In genomic region chr5:8458038-8458383, GRCh38 we compare ENCODE assay signal across 8 cellular contexts.
DNase-seq lines count a peak whose midpoint lies in the region; ATAC-seq and TF ChIP-seq lines count a peak whose summit lies in the region.

No MANE protein-coding gene starts in this region.

- no TSS peak for BruUV-seq in A673 (replicated peaks; lab: Mats Ljungman, UMichigan)

- H3K36me3 Mint-ChIP-seq in CD8-positive, alpha-beta memory T cell, result peaks cover 0 to 3% (median 2%) of the 10 kb centered on the region in 3 donors

- H3K4me1 ChIP-seq in CD8-positive, alpha-beta memory T cell (ENCODE audit: insufficient read depth, low read length), result no peaks in the 10 kb centered on the region
- H3K4me1 ChIP-seq in colonic mucosa (no peaks in the 10 kb centered on the region), A673 (ENCODE audit: insufficient read depth, low read length, poor library complexity, severe bottlenecking) (no peaks in the 10 kb centered on the region), smooth muscle cell (ENCODE audit: low read depth) (no peaks in the 10 kb centered on the region)

- peak overlapping the region; percentile 61 for H3K4me3 ChIP-seq in CD8-positive, alpha-beta memory T cell (ENCODE audit: low read length)
- H3K4me3 ChIP-seq in MG63 (peak overlapping the region; percentile 77), colonic mucosa (peak overlapping the region; percentile 93), A673 (ENCODE audit: low read depth, low read length, poor library complexity, severe bottlenecking) (no peak overlapping the region), smooth muscle cell (no peak overlapping the region)

- H3K4me3 Mint-ChIP-seq in CD8-positive, alpha-beta memory T cell, result peak overlapping the region; percentile 83 to 95 (median 85)

- H2AFZ ChIP-seq in smooth muscle cell (ENCODE audit: low read depth), result no peak overlapping the region

- H3K79me2 ChIP-seq in smooth muscle cell (ENCODE audit: low read depth), result no peaks in the 10 kb centered on the region

- TF ChIP-seq CTCF in colonic mucosa (IDR thresholded peaks at IDR 0.05), result no peak
- TF ChIP-seq CTCF in A673 (conservative IDR thresholded peaks at IDR 0.05; ENCODE audit: low read depth, low read length), result no peak
- no peak for TF ChIP-seq CTCF in smooth muscle cell (IDR thresholded peaks at IDR 0.05; ENCODE audit: borderline replicate concordance, insufficient read depth, poor library complexity, severe bottlenecking)

- peaks cover 17 to 27% (median 23%) of the 10 kb centered on the region in 3 donors for H3K4me1 Mint-ChIP-seq in CD8-positive, alpha-beta memory T cell

- H3K27me3 ChIP-seq in CD8-positive, alpha-beta memory T cell (ENCODE audit: insufficient read depth, low read length, poor library complexity, severe bottlenecking), result no peaks in the 10 kb centered on the region
- H3K27me3 ChIP-seq in MG63 (no peaks in the 10 kb centered on the region), colonic mucosa (no peaks in the 10 kb centered on the region), A673 (replicated peaks; ENCODE audit: insufficient read depth, low read depth, low read length, poor library complexity) (no peaks in the 10 kb centered on the region), smooth muscle cell (ENCODE audit: low read depth) (no peaks in the 10 kb centered on the region)

- ATAC-seq in GM21447 (IDR thresholded peaks at IDR 0.05; ENCODE audit: unreplicated experiment), result peak; percentile 19

- CTCF ChIA-PET in CD8-positive, alpha-beta memory T cell (lab: Charles Lee), result no interaction called here
- CTCF ChIA-PET in A673 (lab: Charles Lee), result no interaction called here

- peak overlapping the region; percentile 72 to 84 for H3K9ac ChIP-seq in colonic mucosa (ENCODE audit: low read depth in 2 of 2, low read length in 2 of 2)
- no peak overlapping the region for H3K9ac ChIP-seq in smooth muscle cell (ENCODE audit: low read depth)

- no peaks in the 10 kb centered on the region for H3F3A ChIP-seq in smooth muscle cell (ENCODE audit: low read depth)

- peak overlapping the region in 6 of 8 donors; percentile 14 to 90 (median 73) for H3K27ac Mint-ChIP-seq in CD8-positive, alpha-beta memory T cell

- DNase-seq in CD8-positive, alpha-beta memory T cell, result peak in 1 of 5 donors; percentile 46
- DNase-seq in MG63, result peak; percentile 27
- DNase-seq in colonic mucosa, result no peak
- DNase-seq in lung microvascular endothelial cell (ENCODE audit: low read depth in 2 of 2), result peak; percentile 31 to 32
- no peak for DNase-seq in GM19240 (ENCODE audit: insufficient read length, low spot score)
- no peak for DNase-seq in A673 (ENCODE audit: low spot score)
- DNase-seq in smooth muscle cell (lab: John Stamatoyannopoulos, UW; ENCODE audit: unreplicated experiment), result no peak

- no peaks in the 10 kb centered on the region for H3K36me3 ChIP-seq in CD8-positive, alpha-beta memory T cell (ENCODE audit: insufficient read depth, low read length)
- H3K36me3 ChIP-seq in MG63 (peaks cover 6% of the 10 kb centered on the region; the same call in 1 of the 2 replicates), colonic mucosa (no peaks in the 10 kb centered on the region), A673 (ENCODE audit: insufficient read depth, low read length, poor library complexity, severe bottlenecking) (no peaks in the 10 kb centered on the region), smooth muscle cell (ENCODE audit: low read depth) (no peaks in the 10 kb centered on the region)

- 96% methylated on average over 21 of the region's 22 CpGs for WGBS in smooth muscle cell (ENCODE audit: low lambda C conversion rate)

- intact Hi-C loops in colonic mucosa (cut with DNase I) (no loop called here), A673 (cut with micrococcal nuclease; ENCODE audit: unreplicated experiment) (no loop called here)

- POLR2A ChIA-PET in CD8-positive, alpha-beta memory T cell (lab: Charles Lee), result no interaction called here
- POLR2A ChIA-PET in A673 (lab: Charles Lee; ENCODE audit: low non-redundant PET), result no interaction called here

- H3K27ac ChIP-seq in CD8-positive, alpha-beta memory T cell (ENCODE audit: low read depth, low read length), result peak overlapping the region; percentile 39
- H3K27ac ChIP-seq in colonic mucosa (peak overlapping the region; percentile 71), A673 (ENCODE audit: low read depth, low read length, poor library complexity, severe bottlenecking) (no peak overlapping the region), smooth muscle cell (ENCODE audit: low read depth) (no peak overlapping the region)

- no peak overlapping the region for H3K4me2 ChIP-seq in smooth muscle cell

- H3K27me3 Mint-ChIP-seq in CD8-positive, alpha-beta memory T cell, result no peaks in the 10 kb centered on the region

- H3K9me3 ChIP-seq in CD8-positive, alpha-beta memory T cell (ENCODE audit: low read length), result no peaks in the 10 kb centered on the region
- no peaks in the 10 kb centered on the region; the same call in 1 of the 2 replicates for H3K9me3 ChIP-seq in MG63
- H3K9me3 ChIP-seq in colonic mucosa, result no peaks in the 10 kb centered on the region
- peaks cover 38% of the 10 kb centered on the region for H3K9me3 ChIP-seq in A673 (ENCODE audit: low read depth, low read length, poor library complexity, severe bottlenecking)
- no peaks in the 10 kb centered on the region for H3K9me3 ChIP-seq in smooth muscle cell (replicated peaks; ENCODE audit: low read depth)

- peaks cover 0 to 8% (median 3%) of the 10 kb centered on the region in 5 donors for H3K9me3 Mint-ChIP-seq in CD8-positive, alpha-beta memory T cell

- H4K20me1 ChIP-seq in smooth muscle cell (ENCODE audit: low read depth), result no peaks in the 10 kb centered on the region

Comparison
In these comparisons a context has a peak if more than half of its experiments do, and no peak if none do; other contexts are left out.
1. DNase-seq: peak in MG63 (single experiment) and lung microvascular endothelial cell (2 of 2); none in colonic mucosa (single experiment), GM19240 (single experiment), A673 (single experiment) and smooth muscle cell (single experiment).
2. H3K27ac ChIP-seq: peak in CD8-positive, alpha-beta memory T cell (single experiment) and colonic mucosa (single experiment); none in A673 (single experiment) and smooth muscle cell (single experiment).
3. H3K4me3 ChIP-seq: peak in CD8-positive, alpha-beta memory T cell (single experiment), MG63 (single experiment) and colonic mucosa (single experiment); none in A673 (single experiment) and smooth muscle cell (single experiment).